Comparison of ENCODE assay signal across 8 cellular contexts in the genomic region with DNA sequence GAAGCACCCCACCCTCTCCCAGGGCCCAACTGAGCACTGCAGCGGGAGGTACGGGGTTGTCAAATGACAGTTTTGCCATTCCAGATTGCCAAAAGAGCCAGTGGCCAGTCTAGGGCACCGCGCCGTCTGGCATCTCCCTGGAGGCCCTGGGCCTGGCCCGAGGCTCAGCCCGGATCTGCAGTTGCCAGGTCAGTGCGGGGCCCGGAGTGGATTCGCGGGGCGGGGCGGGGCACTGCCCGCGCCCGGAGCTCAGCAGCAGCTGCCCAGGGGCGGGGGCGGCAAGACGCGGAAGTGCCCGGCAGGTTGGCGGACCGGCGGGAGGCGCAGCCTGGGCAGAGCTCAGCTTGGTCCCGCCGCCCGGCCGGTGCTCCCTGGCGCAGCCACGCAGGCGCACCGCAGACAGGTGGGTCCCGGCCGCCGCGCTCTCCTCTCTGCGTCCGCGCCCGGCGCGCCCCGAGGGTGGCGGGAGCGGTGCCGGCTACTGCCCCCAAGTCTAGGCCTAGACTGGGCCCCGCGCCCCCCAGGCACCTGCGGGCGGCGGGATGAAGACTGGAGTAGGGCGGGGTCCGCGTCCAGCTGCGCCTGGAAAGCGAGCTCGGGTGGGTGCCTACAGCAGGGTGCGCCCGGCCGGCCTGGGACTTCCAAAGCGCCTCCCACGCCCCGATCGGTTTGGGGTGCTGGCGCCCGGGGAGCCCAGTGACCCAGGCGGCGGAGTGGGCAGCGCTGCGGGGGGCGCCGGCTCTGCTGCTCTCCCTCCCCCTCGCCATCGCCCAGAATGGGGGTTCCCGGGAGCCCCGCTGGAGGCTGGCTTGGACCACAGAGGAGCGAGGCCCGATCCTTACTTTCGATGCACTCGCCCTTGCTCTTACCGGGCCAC. TPM values are rescaled to one million over a fixed set of nuclear protein-coding genes. Genes with fewer than 3 reads are reported as not detected.
A peak's percentile ranks its signal among the peaks of the same experiment; 100 is the strongest.
DNase-seq lines count a peak whose midpoint lies in the region; ATAC-seq, FAIRE-seq and TF ChIP-seq lines count a peak whose summit lies in the region.

Gene IRF5, plus strand, starts transcription at position 281 of the 877 bp plus-strand sequence. CDS start 4,155 bp downstream, outside the sequence.

- no peak within 1 kb of the TSS for H3K14ac ChIP-seq in mesenchymal stem cell (ENCODE audit: low read length in 2 of 2)

- FAIRE-seq in D721Med (lab: Jason Lieb, UNC), result no peak

- H3K9me3 ChIP-seq in Peyer's patch, result no peaks in the 10 kb centered on the region
- no peaks in the 10 kb centered on the region for H3K9me3 ChIP-seq in mesenchymal stem cell (ENCODE audit: control insufficient read depth, low read length)
- H3K9me3 ChIP-seq in tibial nerve, result no peaks in the 10 kb centered on the region

- H3K9ac ChIP-seq in mesenchymal stem cell (ENCODE audit: low read length), result no peak within 1 kb of the TSS

- H2BK15ac ChIP-seq in mesenchymal stem cell (ENCODE audit: low read depth, poor library complexity, severe bottlenecking), result no peak within 1 kb of the TSS

- intact Hi-C loops in dendritic cell treated with granulocyte-macrophage colony-stimulating factor and Interleukin-4, amounts not matched to agents 40 ng/mL and 50 ng/mL, for 4 days (cut with micrococcal nuclease), result no loop called here

- peak within 1 kb of the TSS; percentile 64 for H2AFZ ChIP-seq in mesenchymal stem cell (ENCODE audit: low read depth, low read length)

- H2BK12ac ChIP-seq in mesenchymal stem cell (ENCODE audit: low read length in 2 of 2), result no peak within 1 kb of the TSS

- H2BK5ac ChIP-seq in mesenchymal stem cell (ENCODE audit: low read depth, low read length, poor library complexity, severe bottlenecking), result no peak within 1 kb of the TSS

- peaks cover 62% of the 10 kb centered on the region for H3K4me1 Mint-ChIP-seq in dendritic cell treated with granulocyte-macrophage colony-stimulating factor and Interleukin-4, amounts not matched to agents 40 ng/mL and 50 ng/mL, for 4 days (ENCODE audit: low read depth)

- H4K91ac ChIP-seq in mesenchymal stem cell (ENCODE audit: low read length), result no peak within 1 kb of the TSS

- H3K9me3 Mint-ChIP-seq in dendritic cell treated with granulocyte-macrophage colony-stimulating factor and Interleukin-4, amounts not matched to agents 40 ng/mL and 50 ng/mL, for 4 days, result no peaks in the 10 kb centered on the region

- H3K36me3 ChIP-seq in Peyer's patch (no peaks in the 10 kb centered on the region), mesenchymal stem cell (ENCODE audit: control insufficient read depth in 1 of 2, insufficient read depth in 2 of 2, low read depth in 1 of 2, low read length in 2 of 2) (no peaks in the 10 kb centered on the region), tibial nerve (no peaks in the 10 kb centered on the region)

- H3K27me3 Mint-ChIP-seq in dendritic cell treated with granulocyte-macrophage colony-stimulating factor and Interleukin-4, amounts not matched to agents 40 ng/mL and 50 ng/mL, for 4 days, result no peaks in the 10 kb centered on the region

- peaks cover 55% of the 10 kb centered on the region for H3K36me3 Mint-ChIP-seq in dendritic cell treated with granulocyte-macrophage colony-stimulating factor and Interleukin-4, amounts not matched to agents 40 ng/mL and 50 ng/mL, for 4 days (ENCODE audit: low read depth)

- H4K8ac ChIP-seq in mesenchymal stem cell (ENCODE audit: low read length), result no peak within 1 kb of the TSS

- peak within 1 kb of the TSS; percentile 43 to 95 (median 82) for H3K27ac ChIP-seq in Peyer's patch
- H3K27ac ChIP-seq in mesenchymal stem cell (ENCODE audit: low read length, poor library complexity, severe bottlenecking), result no peak within 1 kb of the TSS
- peak within 1 kb of the TSS in 3 of 4 donors; percentile 60 to 77 (median 60) for H3K27ac ChIP-seq in tibial nerve

- H3K4ac ChIP-seq in mesenchymal stem cell (ENCODE audit: low read depth in 1 of 2, low read length in 2 of 2), result no peak within 1 kb of the TSS

- 5% methylated on average over 74 of the region's 82 CpGs for WGBS in mesenchymal stem cell
- WGBS in tibial nerve, 2 donors, result 0 to 1% methylated on average over 12 to 34 of the region's 82 CpGs

- no peak within 1 kb of the TSS for H3K18ac ChIP-seq in mesenchymal stem cell (ENCODE audit: low read depth in 1 of 2, low read length in 2 of 2)

- DNase-seq in COLO829 (ENCODE audit: low spot score), result peak; percentile 34
- peak; percentile 66 to 88 (median 81) for DNase-seq in Peyer's patch
- DNase-seq in mesenchymal stem cell, result no peak
- no peak for DNase-seq in tibial nerve (ENCODE audit: low spot score in 2 of 2)
- DNase-seq in D721Med (ENCODE audit: insufficient read length, low spot score), result no peak
- DNase-seq in cortex of kidney (lab: John Stamatoyannopoulos, UW), result no peak

- TF ChIP-seq CTCF in Peyer's patch (IDR thresholded peaks at IDR 0.05) (peak in 1 of 6 experiments; percentile 8), tibial nerve (IDR thresholded peaks at IDR 0.05) (no peak), D721Med (IDR thresholded peaks at IDR 0.05; ENCODE audit: insufficient read depth, missing control alignments) (no peak)

- no peaks in the 10 kb centered on the region for H3K27me3 ChIP-seq in Peyer's patch
- H3K27me3 ChIP-seq in mesenchymal stem cell (ENCODE audit: control insufficient read depth in 1 of 2, insufficient read depth in 1 of 2, low read length in 2 of 2), result peaks cover 53 to 81% of the 10 kb centered on the region in 2 experiments
- H3K27me3 ChIP-seq in tibial nerve, result peaks cover 0 to 36% of the 10 kb centered on the region in 2 donors

- TF ChIP-seq POLR2A in Peyer's patch (IDR thresholded peaks at IDR 0.05) (peak; percentile 40 to 59), tibial nerve (IDR thresholded peaks at IDR 0.05) (no peak)

- peak; percentile 13 for ATAC-seq in GM19463 (IDR thresholded peaks at IDR 0.05; ENCODE audit: unreplicated experiment)

- no peak within 1 kb of the TSS for H2BK120ac ChIP-seq in mesenchymal stem cell (ENCODE audit: low read depth, low read length)

- peaks cover 0 to 27% (median 19%) of the 10 kb centered on the region in 4 donors for H3K4me1 ChIP-seq in Peyer's patch
- H3K4me1 ChIP-seq in mesenchymal stem cell (ENCODE audit: control insufficient read depth, insufficient read depth, low read depth, low read length), result peaks cover 18% of the 10 kb centered on the region
- peaks cover 0 to 22% (median 10%) of the 10 kb centered on the region in 4 donors for H3K4me1 ChIP-seq in tibial nerve

- H3K27ac Mint-ChIP-seq in dendritic cell treated with granulocyte-macrophage colony-stimulating factor and Interleukin-4, amounts not matched to agents 40 ng/mL and 50 ng/mL, for 4 days, result peak within 1 kb of the TSS; percentile 96

- H3K79me1 ChIP-seq in mesenchymal stem cell (replicated peaks; ENCODE audit: low read length, poor library complexity, severe bottlenecking), result no peaks in the 10 kb centered on the region

- H2AK5ac ChIP-seq in mesenchymal stem cell (ENCODE audit: low read length, severe bottlenecking), result no peak within 1 kb of the TSS

- peak within 1 kb of the TSS; percentile 94 for H3K4me2 ChIP-seq in mesenchymal stem cell (ENCODE audit: low read length, poor library complexity, severe bottlenecking)

- peak within 1 kb of the TSS in 1 of 2 experiments; percentile 63 for H3K23ac ChIP-seq in mesenchymal stem cell (ENCODE audit: low read length in 2 of 2)

- H3K4me3 Mint-ChIP-seq in dendritic cell treated with granulocyte-macrophage colony-stimulating factor and Interleukin-4, amounts not matched to agents 40 ng/mL and 50 ng/mL, for 4 days, result peak within 1 kb of the TSS; percentile 98

- TF ChIP-seq EP300 in tibial nerve (IDR thresholded peaks at IDR 0.05), result no peak

- peak within 1 kb of the TSS; percentile 72 to 90 (median 80) for H3K4me3 ChIP-seq in Peyer's patch
- H3K4me3 ChIP-seq in mesenchymal stem cell (ENCODE audit: insufficient read depth in 1 of 2, low read depth in 1 of 2, low read length in 2 of 2), result peak within 1 kb of the TSS; percentile 56 to 73
- peak within 1 kb of the TSS; percentile 37 to 76 (median 56) for H3K4me3 ChIP-seq in tibial nerve

RNA-seq across cellular contexts. Expression of gene IRF5, which starts in this region (rescaled TPM):
- total RNA-seq in Peyer's patch (10 to 100 TPM; 16.9 to 27.1 (median 21.7) TPM), tibial nerve (10 to 100 TPM in 3 of 4 donors, 1 to 10 TPM in 1; 7.8 to 28.8 (median 15.0) TPM)
- polyA plus RNA-seq in mesenchymal stem cell (2013, experiment 1 of 2), result not detected
- not detected for polyA plus RNA-seq in mesenchymal stem cell (2013, experiment 2 of 2)

Comparison
In these comparisons a context has a peak if more than half of its experiments do, and no peak if none do; other contexts are left out.
1. DNase-seq: peak in COLO829 (single experiment) and Peyer's patch (3 of 3); none in mesenchymal stem cell (single experiment), tibial nerve (0 of 2), D721Med (single experiment) and cortex of kidney (single experiment).
2. POLR2A ChIP-seq: peak in Peyer's patch (2 of 2); none in tibial nerve (0 of 2).
3. Peak in every context shown above with its lines, with median percentiles within 50 percentile points of each other: H3K4me3 ChIP-seq.